9 cellular contexts compared by ENCODE assay signal in genomic region chr7:6273380-6273837, GRCh38. TPM values are rescaled to one million over a fixed set of nuclear protein-coding genes. Genes with fewer than 3 reads are reported as not detected.
DNase-seq lines count a peak whose midpoint lies in the region; TF ChIP-seq lines count a peak whose summit lies in the region.
"Had no signal": no experiment of that assay in that cellular context is flagged by ENCODE, and none has a peak within 500 bp of the region (broad histone marks: within the 10 kb centered on the region; RNA-seq: fewer than 3 reads in every experiment).

No MANE protein-coding gene starts in this region.

- DNase-seq in NCI-H2081 (lab: John Stamatoyannopoulos, UW): peak; percentile 25 to 58
- no peak for DNase-seq in NCI-H2081 treated with DMSO at 0.1 percent for 48 hours (lab: John Stamatoyannopoulos, UW)
- DNase-seq in NCI-H2196 treated with DMSO at 0.1 percent for 48 hours (lab: John Stamatoyannopoulos, UW; ENCODE audit: unreplicated experiment): peak; percentile 39
- no peak for DNase-seq in activated naive CD8-positive, alpha-beta T cell treated with anti-CD3 and anti-CD28 coated beads for 36 hours
- DNase-seq in progenitor cell of endocrine pancreas (ENCODE audit: low spot score, unreplicated experiment): no peak
- no peak for DNase-seq in cortex of kidney (lab: John Stamatoyannopoulos, UW)
- DNase-seq in dermis blood vessel endothelial cell: no peak
- DNase-seq in NK-92 treated with Interleukin-12 subunit alpha and Interleukin-12 subunit beta, amount 100 ng/mL, for 24 hours (lab: John Stamatoyannopoulos, UW): no peak
- DNase-seq: left ventricle myocardium inferior had no signal

- no peak for TF ChIP-seq CTCF in progenitor cell of endocrine pancreas (IDR thresholded peaks at IDR 0.05; ENCODE audit: unreplicated experiment)

- H3K4me3 Mint-ChIP-seq in activated naive CD8-positive, alpha-beta T cell treated with anti-CD3 and anti-CD28 coated beads for 36 hours: peak overlapping the region; percentile 30
- H3K4me3 Mint-ChIP-seq in progenitor cell of endocrine pancreas (ENCODE audit: low read depth): peak overlapping the region; percentile 75

- H3K27me3 Mint-ChIP-seq in activated naive CD8-positive, alpha-beta T cell treated with anti-CD3 and anti-CD28 coated beads for 36 hours: peaks cover 38% of the 10 kb centered on the region
- peaks cover 38% of the 10 kb centered on the region for H3K27me3 Mint-ChIP-seq in progenitor cell of endocrine pancreas

- H3K9me3 Mint-ChIP-seq in activated naive CD8-positive, alpha-beta T cell treated with anti-CD3 and anti-CD28 coated beads for 36 hours: no peaks in the 10 kb centered on the region
- H3K9me3 Mint-ChIP-seq in progenitor cell of endocrine pancreas (ENCODE audit: low read depth): no peaks in the 10 kb centered on the region

- no peak overlapping the region for H3K27ac Mint-ChIP-seq in activated naive CD8-positive, alpha-beta T cell treated with anti-CD3 and anti-CD28 coated beads for 36 hours
- no peak overlapping the region for H3K27ac Mint-ChIP-seq in progenitor cell of endocrine pancreas

- no peaks in the 10 kb centered on the region for H3K36me3 Mint-ChIP-seq in activated naive CD8-positive, alpha-beta T cell treated with anti-CD3 and anti-CD28 coated beads for 36 hours
- H3K36me3 Mint-ChIP-seq in progenitor cell of endocrine pancreas (ENCODE audit: insufficient read depth): no peaks in the 10 kb centered on the region

- H3K4me1 Mint-ChIP-seq in activated naive CD8-positive, alpha-beta T cell treated with anti-CD3 and anti-CD28 coated beads for 36 hours: peaks cover 15% of the 10 kb centered on the region
- H3K4me1 Mint-ChIP-seq in progenitor cell of endocrine pancreas (ENCODE audit: low read depth): peaks cover 37% of the 10 kb centered on the region

RNA-seq across cellular contexts. Expression of gene CYTH3, which starts 1.0 kb away (rescaled TPM):
- total RNA-seq in activated naive CD8-positive, alpha-beta T cell treated with anti-CD3 and anti-CD28 coated beads for 36 hours: 1 to 10 TPM; 1.7 to 2.0 TPM
- total RNA-seq in progenitor cell of endocrine pancreas: 17.2 and 17.9 TPM in 2 replicates
- 18.0 and 20.1 TPM in 2 replicates for total RNA-seq in dermis blood vessel endothelial cell

Comparison
In these comparisons a context has a peak if more than half of its experiments do, and no peak if none do; other contexts are left out.
1. DNase-seq: peak in NCI-H2081 (2 of 2) and NCI-H2196 treated with DMSO at 0.1 percent for 48 hours (single experiment); none in NCI-H2081 treated with DMSO at 0.1 percent for 48 hours (single experiment), activated naive CD8-positive, alpha-beta T cell treated with anti-CD3 and anti-CD28 coated beads for 36 hours (single experiment), progenitor cell of endocrine pancreas (single experiment), cortex of kidney (single experiment), dermis blood vessel endothelial cell (single experiment) and NK-92 treated with Interleukin-12 subunit alpha and Interleukin-12 subunit beta, amount 100 ng/mL, for 24 hours (single experiment).